In genomic region chr19:38596057-38596981, GRCh38 we compare ENCODE assay signal across 9 cellular contexts. TPM values are rescaled to one million over a fixed set of nuclear protein-coding genes. Genes with fewer than 3 reads are reported as not detected.
A peak's percentile ranks its signal among the peaks of the same experiment; 100 is the strongest.
DNase-seq lines count a peak whose midpoint lies in the region; ATAC-seq, FAIRE-seq and TF ChIP-seq lines count a peak whose summit lies in the region.
"Had no signal": no experiment of that assay in that cellular context is flagged by ENCODE, and none has a peak within 500 bp of the region (broad histone marks: within the 10 kb centered on the region; RNA-seq: fewer than 3 reads in every experiment).

No MANE protein-coding gene starts in this region.

- H3K4me3 ChIP-seq in HEK293 (ENCODE audit: low read depth, low read length), result peak overlapping the region; percentile 42

- no peak for FAIRE-seq in GM12891 (lab: Jason Lieb, UNC)
- FAIRE-seq: colon had no signal

- ATAC-seq in GM21717 (IDR thresholded peaks at IDR 0.05; ENCODE audit: unreplicated experiment) (no peak), GM21529 (IDR thresholded peaks at IDR 0.05; ENCODE audit: unreplicated experiment) (no peak)

- DNase-seq in NCI-H774 (lab: John Stamatoyannopoulos, UW), result peak; percentile 86
- DNase-seq in dermis blood vessel endothelial cell, result peak; percentile 20
- DNase-seq in occipital lobe (lab: John Stamatoyannopoulos, UW), result peak; percentile 11
- DNase-seq in globus pallidus (ENCODE audit: low spot score), result no peak
- DNase-seq in GM12891 (ENCODE audit: insufficient read length, low spot score), result no peak

- no peak for TF ChIP-seq POLR2A in GM12891 (IDR thresholded peaks at IDR 0.05; ENCODE audit: low read depth, low read length)

- POLR2A ChIA-PET in HEK293 (lab: Yijun Ruan, JAX), result interaction anchor here (0.5 to 5.5 kb wide), 23 partner anchors 9 to 840 kb away, joined by 3 to 84 read pairs (median 6); partner anchors contain the start of genes ACTN4, EIF3K, GGN and PSMD8

- H3K4me1 ChIP-seq in HEK293 (ENCODE audit: control insufficient read depth, insufficient read depth, low read length), result peaks cover 12% of the 10 kb centered on the region

- TF ChIP-seq CTCF in HEK293 (tag by site-specific recombination; IDR thresholded peaks at IDR 0.05), result peak; percentile 50; the same call in 1 of the 2 replicates

- no peaks in the 10 kb centered on the region for H3K9me3 ChIP-seq in HEK293 (ENCODE audit: control insufficient read depth, insufficient read depth, low read depth, low read length)

- peak overlapping the region; percentile 49; the same call in 1 of the 2 replicates for H3K27ac ChIP-seq in HEK293 (ENCODE audit: extremely low read depth, low read depth, low read length)

- CTCF ChIA-PET in HEK293 (lab: Yijun Ruan, JAX), result interaction anchor here (0.5 to 2.7 kb wide), 13 partner anchors 10 to 570 kb away, joined by 3 to 11 read pairs (median 3); no protein-coding TSS in a partner anchor

- H3K36me3 ChIP-seq in HEK293 (ENCODE audit: control insufficient read depth in 2 of 2, insufficient read depth in 1 of 2, low read length in 2 of 2), result peaks cover 0 to 1% of the 10 kb centered on the region in 2 experiments; a peak in 1 of 3 replicates

TF ChIP-seq in HEK293, 187 proteins besides CTCF, POLR2A, EP300 and RAD21 (continues in another document):
- no peak for TF ChIP-seq ZBTB21 (tag by site-specific recombination; IDR thresholded peaks at IDR 0.05)
- no peak for TF ChIP-seq HOXA7 (CRISPR knock-in tag; IDR thresholded peaks at IDR 0.05; ENCODE audit: borderline replicate concordance)
- 0 out of 2 replicates have a peak, but pooled peaks have one; percentile 75 for TF ChIP-seq ZBTB7A (tag by site-specific recombination; IDR thresholded peaks at IDR 0.05; ENCODE audit: low read depth)
- no peak for TF ChIP-seq ZNF302 (tag by site-specific recombination; IDR thresholded peaks at IDR 0.05; ENCODE audit: low read depth)
- TF ChIP-seq ZNF26 (tag by site-specific recombination; IDR thresholded peaks at IDR 0.05), result no peak
- 0 out of 2 replicates have a peak, but pooled peaks have one; percentile 40 for TF ChIP-seq ZNF785 (tag by site-specific recombination; IDR thresholded peaks at IDR 0.05)
- TF ChIP-seq ZNF571 (tag by site-specific recombination; IDR thresholded peaks at IDR 0.05), result no peak
- 0 out of 2 replicates have a peak, but pooled peaks have one; percentile 52 for TF ChIP-seq BCL11A (tag by site-specific recombination; IDR thresholded peaks at IDR 0.05; ENCODE audit: low read depth)
- TF ChIP-seq ZNF140 (tag by site-specific recombination; IDR thresholded peaks at IDR 0.05), result no peak
- TF ChIP-seq WT1 (tag by site-specific recombination; IDR thresholded peaks at IDR 0.05), result peak; percentile 92
- peak; percentile 99 for TF ChIP-seq SP3 (tag by site-specific recombination; IDR thresholded peaks at IDR 0.05)
- no peak for TF ChIP-seq ZNF416 (tag by site-specific recombination; IDR thresholded peaks at IDR 0.05)

TF ChIP-seq in GM12891, 5 proteins besides CTCF, POLR2A, EP300 and RAD21:
- TF ChIP-seq POU2F2 (IDR thresholded peaks at IDR 0.05; ENCODE audit: low read depth, low read length) (no peak), SPI1 (IDR thresholded peaks at IDR 0.05; ENCODE audit: low read depth, low read length) (no peak), TAF1 (IDR thresholded peaks at IDR 0.05; ENCODE audit: low read depth, low read length) (no peak), POLR2AphosphoS5 (IDR thresholded peaks at IDR 0.05; ENCODE audit: low read depth, low read length) (no peak), PAX5 (IDR thresholded peaks at IDR 0.05; ENCODE audit: insufficient read depth, low read length, severe bottlenecking) (no peak)

RNA-seq across cellular contexts. Expression of gene MAP4K1, which starts 21.4 kb away (rescaled TPM):
- total RNA-seq in dermis blood vessel endothelial cell (0.09 TPM in 1 of 2 replicates, not detected in the other), occipital lobe (0.16 TPM)
- polyA plus RNA-seq in GM12891 (2012; ENCODE audit: low read depth, missing spikeins), result 123 TPM

RNA-seq across cellular contexts. Expression of gene EIF3K, which starts 22.7 kb away (rescaled TPM):
- total RNA-seq in dermis blood vessel endothelial cell (350 and 735 TPM in 2 replicates), occipital lobe (149 TPM)
- polyA plus RNA-seq in GM12891 (2012; ENCODE audit: low read depth, missing spikeins), result 367 TPM

RNA-seq across cellular contexts. Expression of gene ACTN4, which starts 51.1 kb away (rescaled TPM):
- 315 and 728 TPM in 2 replicates for total RNA-seq in dermis blood vessel endothelial cell
- total RNA-seq in occipital lobe, result 53.2 TPM
- polyA plus RNA-seq in GM12891 (2012; ENCODE audit: low read depth, missing spikeins), result 122 TPM

Comparison
In these comparisons a context has a peak if more than half of its experiments do, and no peak if none do; other contexts are left out.
1. DNase-seq: peak in NCI-H774 (single experiment), dermis blood vessel endothelial cell (single experiment) and occipital lobe (single experiment); none in globus pallidus (single experiment) and GM12891 (single experiment).